ENCODE assay signal across 3 cellular contexts in genomic region chr9:137255448-137256114, GRCh38.
TF ChIP-seq lines count a peak whose summit lies in the region.

No MANE protein-coding gene starts in this region.

TF ChIP-seq in GM12891, 5 proteins besides CTCF, POLR2A, EP300 and RAD21:
- TF ChIP-seq PAX5 (IDR thresholded peaks at IDR 0.05; ENCODE audit: insufficient read depth, low read length, severe bottlenecking): no peak
- TF ChIP-seq TAF1 (IDR thresholded peaks at IDR 0.05; ENCODE audit: low read depth, low read length): no peak
- no peak for TF ChIP-seq POLR2AphosphoS5 (IDR thresholded peaks at IDR 0.05; ENCODE audit: low read depth, low read length)
- TF ChIP-seq SPI1 (IDR thresholded peaks at IDR 0.05; ENCODE audit: low read depth, low read length): no peak
- TF ChIP-seq POU2F2 (IDR thresholded peaks at IDR 0.05; ENCODE audit: low read depth, low read length): no peak

TF ChIP-seq in HEK293T, 16 proteins besides CTCF, POLR2A, EP300 and RAD21:
- TF ChIP-seq SUZ12 (IDR thresholded peaks at IDR 0.05) (no peak), SP1 (IDR thresholded peaks at IDR 0.05) (no peak), FOXA1 (IDR thresholded peaks at IDR 0.05) (no peak), FOXK2 (IDR thresholded peaks at IDR 0.05) (no peak), BHLHE40 (IDR thresholded peaks at IDR 0.05; ENCODE audit: borderline replicate concordance) (no peak), FOXM1 (IDR thresholded peaks at IDR 0.05; ENCODE audit: borderline replicate concordance) (no peak), TARDBP (IDR thresholded peaks at IDR 0.05) (no peak), ELF4 (IDR thresholded peaks at IDR 0.05) (no peak), L3MBTL2 (conservative IDR thresholded peaks at IDR 0.05) (no peak), LEF1 (IDR thresholded peaks at IDR 0.05; ENCODE audit: borderline replicate concordance) (no peak), ARNT (IDR thresholded peaks at IDR 0.05) (no peak), HDGF (IDR thresholded peaks at IDR 0.05; ENCODE audit: borderline replicate concordance) (no peak), ZNF384 (IDR thresholded peaks at IDR 0.05) (no peak), CTBP1 (IDR thresholded peaks at IDR 0.05; ENCODE audit: borderline replicate concordance) (no peak), NFRKB (IDR thresholded peaks at IDR 0.05) (no peak)
- TF ChIP-seq, protein P1, sequence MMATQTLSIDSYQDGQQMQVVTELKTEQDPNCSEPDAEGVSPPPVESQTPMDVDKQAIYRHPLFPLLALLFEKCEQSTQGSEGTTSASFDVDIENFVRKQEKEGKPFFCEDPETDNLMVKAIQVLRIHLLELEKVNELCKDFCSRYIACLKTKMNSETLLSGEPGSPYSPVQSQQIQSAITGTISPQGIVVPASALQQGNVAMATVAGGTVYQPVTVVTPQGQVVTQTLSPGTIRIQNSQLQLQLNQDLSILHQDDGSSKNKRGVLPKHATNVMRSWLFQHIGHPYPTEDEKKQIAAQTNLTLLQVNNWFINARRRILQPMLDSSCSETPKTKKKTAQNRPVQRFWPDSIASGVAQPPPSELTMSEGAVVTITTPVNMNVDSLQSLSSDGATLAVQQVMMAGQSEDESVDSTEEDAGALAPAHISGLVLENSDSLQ (IDR thresholded peaks at IDR 0.05): no peak

TF ChIP-seq in H1, 55 proteins besides CTCF, POLR2A, EP300 and RAD21:
- TF ChIP-seq TAF1 (IDR thresholded peaks at IDR 0.05; ENCODE audit: low read depth, low read length) (no peak), PHF8 (conservative IDR thresholded peaks at IDR 0.05; ENCODE audit: low read depth, low read length) (no peak; the same call in 1 of the 2 replicates), SAP30 (IDR thresholded peaks at IDR 0.05; ENCODE audit: insufficient read depth, insufficient replicate concordance, low read length) (peak; percentile 43), KDM4A (IDR thresholded peaks at IDR 0.05; ENCODE audit: low read depth, low read length, severe bottlenecking) (peak; percentile 84), KDM5A (IDR thresholded peaks at IDR 0.05; ENCODE audit: low read length) (peak; percentile 48), JUN (IDR thresholded peaks at IDR 0.05; ENCODE audit: low read depth, low read length) (no peak), YY1 (IDR thresholded peaks at IDR 0.05; ENCODE audit: low read depth, low read length) (0 out of 2 replicates have a peak, but pooled peaks have one; percentile 66), CHD2 (IDR thresholded peaks at IDR 0.05; ENCODE audit: low read length) (no peak), BRCA1 (IDR thresholded peaks at IDR 0.05; ENCODE audit: low read depth, low read length) (no peak), CREB1 (IDR thresholded peaks at IDR 0.05) (no peak), JUND (IDR thresholded peaks at IDR 0.05; ENCODE audit: low read length) (no peak), CBX5 (IDR thresholded peaks at IDR 0.05; ENCODE audit: low read depth, low read length) (no peak), FOSL1 (IDR thresholded peaks at IDR 0.05; ENCODE audit: insufficient read depth, low read depth, low read length) (no peak), CTBP2 (IDR thresholded peaks at IDR 0.05; ENCODE audit: borderline replicate concordance, insufficient read depth, insufficient read length, low read length) (no peak), CEBPB (IDR thresholded peaks at IDR 0.05; ENCODE audit: low read depth, low read length) (no peak), CHD1 (IDR thresholded peaks at IDR 0.05; ENCODE audit: low read depth, low read length) (no peak)
- TF ChIP-seq, protein P2, sequence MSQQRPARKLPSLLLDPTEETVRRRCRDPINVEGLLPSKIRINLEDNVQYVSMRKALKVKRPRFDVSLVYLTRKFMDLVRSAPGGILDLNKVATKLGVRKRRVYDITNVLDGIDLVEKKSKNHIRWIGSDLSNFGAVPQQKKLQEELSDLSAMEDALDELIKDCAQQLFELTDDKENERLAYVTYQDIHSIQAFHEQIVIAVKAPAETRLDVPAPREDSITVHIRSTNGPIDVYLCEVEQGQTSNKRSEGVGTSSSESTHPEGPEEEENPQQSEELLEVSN (IDR thresholded peaks at IDR 0.05): no peak
- TF ChIP-seq, protein P3, sequence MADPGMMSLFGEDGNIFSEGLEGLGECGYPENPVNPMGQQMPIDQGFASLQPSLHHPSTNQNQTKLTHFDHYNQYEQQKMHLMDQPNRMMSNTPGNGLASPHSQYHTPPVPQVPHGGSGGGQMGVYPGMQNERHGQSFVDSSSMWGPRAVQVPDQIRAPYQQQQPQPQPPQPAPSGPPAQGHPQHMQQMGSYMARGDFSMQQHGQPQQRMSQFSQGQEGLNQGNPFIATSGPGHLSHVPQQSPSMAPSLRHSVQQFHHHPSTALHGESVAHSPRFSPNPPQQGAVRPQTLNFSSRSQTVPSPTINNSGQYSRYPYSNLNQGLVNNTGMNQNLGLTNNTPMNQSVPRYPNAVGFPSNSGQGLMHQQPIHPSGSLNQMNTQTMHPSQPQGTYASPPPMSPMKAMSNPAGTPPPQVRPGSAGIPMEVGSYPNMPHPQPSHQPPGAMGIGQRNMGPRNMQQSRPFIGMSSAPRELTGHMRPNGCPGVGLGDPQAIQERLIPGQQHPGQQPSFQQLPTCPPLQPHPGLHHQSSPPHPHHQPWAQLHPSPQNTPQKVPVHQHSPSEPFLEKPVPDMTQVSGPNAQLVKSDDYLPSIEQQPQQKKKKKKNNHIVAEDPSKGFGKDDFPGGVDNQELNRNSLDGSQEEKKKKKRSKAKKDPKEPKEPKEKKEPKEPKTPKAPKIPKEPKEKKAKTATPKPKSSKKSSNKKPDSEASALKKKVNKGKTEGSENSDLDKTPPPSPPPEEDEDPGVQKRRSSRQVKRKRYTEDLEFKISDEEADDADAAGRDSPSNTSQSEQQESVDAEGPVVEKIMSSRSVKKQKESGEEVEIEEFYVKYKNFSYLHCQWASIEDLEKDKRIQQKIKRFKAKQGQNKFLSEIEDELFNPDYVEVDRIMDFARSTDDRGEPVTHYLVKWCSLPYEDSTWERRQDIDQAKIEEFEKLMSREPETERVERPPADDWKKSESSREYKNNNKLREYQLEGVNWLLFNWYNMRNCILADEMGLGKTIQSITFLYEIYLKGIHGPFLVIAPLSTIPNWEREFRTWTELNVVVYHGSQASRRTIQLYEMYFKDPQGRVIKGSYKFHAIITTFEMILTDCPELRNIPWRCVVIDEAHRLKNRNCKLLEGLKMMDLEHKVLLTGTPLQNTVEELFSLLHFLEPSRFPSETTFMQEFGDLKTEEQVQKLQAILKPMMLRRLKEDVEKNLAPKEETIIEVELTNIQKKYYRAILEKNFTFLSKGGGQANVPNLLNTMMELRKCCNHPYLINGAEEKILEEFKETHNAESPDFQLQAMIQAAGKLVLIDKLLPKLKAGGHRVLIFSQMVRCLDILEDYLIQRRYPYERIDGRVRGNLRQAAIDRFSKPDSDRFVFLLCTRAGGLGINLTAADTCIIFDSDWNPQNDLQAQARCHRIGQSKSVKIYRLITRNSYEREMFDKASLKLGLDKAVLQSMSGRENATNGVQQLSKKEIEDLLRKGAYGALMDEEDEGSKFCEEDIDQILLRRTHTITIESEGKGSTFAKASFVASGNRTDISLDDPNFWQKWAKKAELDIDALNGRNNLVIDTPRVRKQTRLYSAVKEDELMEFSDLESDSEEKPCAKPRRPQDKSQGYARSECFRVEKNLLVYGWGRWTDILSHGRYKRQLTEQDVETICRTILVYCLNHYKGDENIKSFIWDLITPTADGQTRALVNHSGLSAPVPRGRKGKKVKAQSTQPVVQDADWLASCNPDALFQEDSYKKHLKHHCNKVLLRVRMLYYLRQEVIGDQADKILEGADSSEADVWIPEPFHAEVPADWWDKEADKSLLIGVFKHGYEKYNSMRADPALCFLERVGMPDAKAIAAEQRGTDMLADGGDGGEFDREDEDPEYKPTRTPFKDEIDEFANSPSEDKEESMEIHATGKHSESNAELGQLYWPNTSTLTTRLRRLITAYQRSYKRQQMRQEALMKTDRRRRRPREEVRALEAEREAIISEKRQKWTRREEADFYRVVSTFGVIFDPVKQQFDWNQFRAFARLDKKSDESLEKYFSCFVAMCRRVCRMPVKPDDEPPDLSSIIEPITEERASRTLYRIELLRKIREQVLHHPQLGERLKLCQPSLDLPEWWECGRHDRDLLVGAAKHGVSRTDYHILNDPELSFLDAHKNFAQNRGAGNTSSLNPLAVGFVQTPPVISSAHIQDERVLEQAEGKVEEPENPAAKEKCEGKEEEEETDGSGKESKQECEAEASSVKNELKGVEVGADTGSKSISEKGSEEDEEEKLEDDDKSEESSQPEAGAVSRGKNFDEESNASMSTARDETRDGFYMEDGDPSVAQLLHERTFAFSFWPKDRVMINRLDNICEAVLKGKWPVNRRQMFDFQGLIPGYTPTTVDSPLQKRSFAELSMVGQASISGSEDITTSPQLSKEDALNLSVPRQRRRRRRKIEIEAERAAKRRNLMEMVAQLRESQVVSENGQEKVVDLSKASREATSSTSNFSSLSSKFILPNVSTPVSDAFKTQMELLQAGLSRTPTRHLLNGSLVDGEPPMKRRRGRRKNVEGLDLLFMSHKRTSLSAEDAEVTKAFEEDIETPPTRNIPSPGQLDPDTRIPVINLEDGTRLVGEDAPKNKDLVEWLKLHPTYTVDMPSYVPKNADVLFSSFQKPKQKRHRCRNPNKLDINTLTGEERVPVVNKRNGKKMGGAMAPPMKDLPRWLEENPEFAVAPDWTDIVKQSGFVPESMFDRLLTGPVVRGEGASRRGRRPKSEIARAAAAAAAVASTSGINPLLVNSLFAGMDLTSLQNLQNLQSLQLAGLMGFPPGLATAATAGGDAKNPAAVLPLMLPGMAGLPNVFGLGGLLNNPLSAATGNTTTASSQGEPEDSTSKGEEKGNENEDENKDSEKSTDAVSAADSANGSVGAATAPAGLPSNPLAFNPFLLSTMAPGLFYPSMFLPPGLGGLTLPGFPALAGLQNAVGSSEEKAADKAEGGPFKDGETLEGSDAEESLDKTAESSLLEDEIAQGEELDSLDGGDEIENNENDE (IDR thresholded peaks at IDR 0.05; ENCODE audit: insufficient replicate concordance, low read length): no peak
